ENCODE assay signal across 10 cellular contexts in the genomic region with DNA sequence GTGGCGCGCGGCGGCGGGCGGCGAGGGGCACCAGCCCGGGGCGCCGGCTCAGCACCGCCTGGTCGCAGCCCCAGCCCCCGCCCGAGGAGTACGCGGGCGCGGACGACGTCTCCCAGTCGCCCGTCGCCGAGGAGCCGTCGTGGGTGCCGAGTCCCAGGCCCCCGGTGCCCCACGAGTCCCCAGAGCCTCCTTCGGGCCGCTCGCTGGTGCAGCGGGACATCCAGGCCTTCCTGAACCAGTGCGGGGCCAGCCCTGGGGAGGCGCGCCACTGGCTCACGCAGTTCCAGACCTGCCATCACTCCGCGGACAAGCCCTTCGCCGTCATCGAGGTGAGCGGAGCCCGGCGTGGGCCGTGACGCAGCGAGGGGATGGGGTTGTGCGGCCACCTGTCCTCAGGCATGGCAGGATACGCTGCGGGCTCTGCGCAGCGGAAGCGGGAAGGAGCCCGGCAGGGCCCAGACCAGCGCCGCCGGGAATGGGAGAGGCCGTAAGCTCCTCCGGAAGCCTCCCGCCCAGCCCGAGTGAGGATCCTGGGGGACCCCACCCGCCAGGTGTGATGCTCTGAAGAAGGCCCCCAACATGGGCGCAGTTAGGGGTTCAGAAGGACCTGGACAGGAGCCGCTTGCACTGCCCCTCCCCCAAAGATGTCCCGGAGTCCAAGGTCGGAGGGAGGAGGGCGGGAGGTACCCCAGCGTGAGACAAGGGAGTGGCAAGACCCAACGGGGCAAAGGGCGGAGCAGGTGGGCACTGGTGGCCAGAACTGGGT. TPM values are rescaled to one million over a fixed set of nuclear protein-coding genes. Genes with fewer than 3 reads are reported as not detected.
DNase-seq lines count a peak whose midpoint lies in the region; ATAC-seq, FAIRE-seq and TF ChIP-seq lines count a peak whose summit lies in the region.
"Had no signal": no experiment of that assay in that cellular context is flagged by ENCODE, and none has a peak within 500 bp of the region (broad histone marks: within the 10 kb centered on the region; RNA-seq: fewer than 3 reads in every experiment).

No MANE protein-coding gene starts in this region.

- H3K36me3 Mint-ChIP-seq in activated naive CD4-positive, alpha-beta T cell treated with anti-CD3 and anti-CD28 coated beads, Interleukin-2, amount 50 U/mL, for 24 hours: no peaks in the 10 kb centered on the region
- H3K36me3 Mint-ChIP-seq in stimulated activated effector memory CD8-positive, alpha-beta T cell treated with anti-CD3 and anti-CD28 coated beads, Interleukin-12 subunit alpha, Interleukin-12 subunit beta, amount 100 ng/mL, for 72 hours: peaks cover 30% of the 10 kb centered on the region

- intact Hi-C loops in kidney (cut with DNase I): no loop called here

- no peak for FAIRE-seq in kidney (lab: Jason Lieb, UNC)

- H3K9ac ChIP-seq in kidney (ENCODE audit: low read length in 2 of 2): peak overlapping the region in 1 of 2 donors; percentile 19

- H3K9me3 Mint-ChIP-seq in activated naive CD4-positive, alpha-beta T cell treated with anti-CD3 and anti-CD28 coated beads, Interleukin-2, amount 50 U/mL, for 24 hours: no peaks in the 10 kb centered on the region
- no peaks in the 10 kb centered on the region for H3K9me3 Mint-ChIP-seq in stimulated activated effector memory CD8-positive, alpha-beta T cell treated with anti-CD3 and anti-CD28 coated beads, Interleukin-12 subunit alpha, Interleukin-12 subunit beta, amount 100 ng/mL, for 72 hours

- H3K27me3 Mint-ChIP-seq in activated naive CD4-positive, alpha-beta T cell treated with anti-CD3 and anti-CD28 coated beads, Interleukin-2, amount 50 U/mL, for 24 hours: peaks cover 2% of the 10 kb centered on the region

- H3K4me3 ChIP-seq in kidney (ENCODE audit: low read length in 2 of 2): peak overlapping the region; percentile 50 to 75

- ATAC-seq in stimulated activated effector memory CD8-positive, alpha-beta T cell treated with anti-CD3 and anti-CD28 coated beads, Interleukin-12 subunit alpha, Interleukin-12 subunit beta, amount 100 ng/mL, for 72 hours: no peak
- ATAC-seq in GM18519 (IDR thresholded peaks at IDR 0.05; ENCODE audit: low FRiP score, unreplicated experiment) (no peak), GM21447 (IDR thresholded peaks at IDR 0.05; ENCODE audit: unreplicated experiment) (no peak)

- H3K27ac Mint-ChIP-seq in activated naive CD4-positive, alpha-beta T cell treated with anti-CD3 and anti-CD28 coated beads, Interleukin-2, amount 50 U/mL, for 24 hours: no peak overlapping the region
- H3K27ac Mint-ChIP-seq in stimulated activated effector memory CD8-positive, alpha-beta T cell treated with anti-CD3 and anti-CD28 coated beads, Interleukin-12 subunit alpha, Interleukin-12 subunit beta, amount 100 ng/mL, for 72 hours: no peak overlapping the region

- H3K4me1 ChIP-seq in kidney (ENCODE audit: control insufficient read depth in 1 of 2, insufficient read depth in 1 of 2, low read depth in 1 of 2, low read length in 2 of 2): peaks cover 0 to 33% of the 10 kb centered on the region in 2 donors

- peak overlapping the region; percentile 52 for H3K4me3 Mint-ChIP-seq in activated naive CD4-positive, alpha-beta T cell treated with anti-CD3 and anti-CD28 coated beads, Interleukin-2, amount 50 U/mL, for 24 hours
- peak overlapping the region; percentile 85 for H3K4me3 Mint-ChIP-seq in stimulated activated effector memory CD8-positive, alpha-beta T cell treated with anti-CD3 and anti-CD28 coated beads, Interleukin-12 subunit alpha, Interleukin-12 subunit beta, amount 100 ng/mL, for 72 hours

- no peaks in the 10 kb centered on the region for H3K9me3 ChIP-seq in kidney (ENCODE audit: control insufficient read depth in 1 of 2, low read length in 2 of 2)

- H3K27ac ChIP-seq in kidney (ENCODE audit: low read depth in 2 of 2, low read length in 2 of 2): peak overlapping the region; percentile 14 to 57

- H3K36me3 ChIP-seq in kidney (ENCODE audit: control insufficient read depth in 1 of 2, insufficient read depth in 2 of 2, low read length in 2 of 2): peaks cover 6 to 7% of the 10 kb centered on the region in 2 donors

- TF ChIP-seq CTCF in kidney (IDR thresholded peaks at IDR 0.05; ENCODE audit: borderline replicate concordance, extremely low read depth, insufficient read depth): no peak

- peaks cover 25% of the 10 kb centered on the region for H3K4me1 Mint-ChIP-seq in activated naive CD4-positive, alpha-beta T cell treated with anti-CD3 and anti-CD28 coated beads, Interleukin-2, amount 50 U/mL, for 24 hours
- H3K4me1 Mint-ChIP-seq in stimulated activated effector memory CD8-positive, alpha-beta T cell treated with anti-CD3 and anti-CD28 coated beads, Interleukin-12 subunit alpha, Interleukin-12 subunit beta, amount 100 ng/mL, for 72 hours: peaks cover 27% of the 10 kb centered on the region

- DNase-seq in NCI-H146 (lab: John Stamatoyannopoulos, UW) (peak; percentile 41), NCI-H146 treated with DMSO at 0.1 percent for 48 hours (lab: John Stamatoyannopoulos, UW; ENCODE audit: unreplicated experiment) (no peak), kidney (peak; percentile 82), COLO829 (ENCODE audit: low spot score) (no peak)
- DNase-seq in stimulated activated effector memory CD8-positive, alpha-beta T cell treated with anti-CD3 and anti-CD28 coated beads, Interleukin-12 subunit alpha, Interleukin-12 subunit beta, amount 100 ng/mL, for 72 hours (ENCODE audit: low spot score in 2 of 2): peak; percentile 18 to 59

RNA-seq across cellular contexts. Expression of a gene that starts 0.5 kb away (rescaled TPM):
- total RNA-seq in kidney: 3.5 TPM
- polyA plus RNA-seq in kidney (ENCODE audit: insufficient read depth, low read depth, low replicate concordance): 8.7 TPM

RNA-seq across cellular contexts. Expression of a gene that starts 9.8 kb away (rescaled TPM):
- 31.2 TPM for total RNA-seq in kidney
- polyA plus RNA-seq in kidney (ENCODE audit: insufficient read depth, low read depth, low replicate concordance): 111 TPM

RNA-seq across cellular contexts. Expression of a gene that starts 51.2 kb away (rescaled TPM):
- total RNA-seq in kidney: not detected
- not detected for polyA plus RNA-seq in kidney (ENCODE audit: insufficient read depth, low read depth, low replicate concordance)
- total RNA-seq: temporal lobe had no signal
- polyA plus RNA-seq: BJ had no signal

Comparison
In these comparisons a context has a peak if more than half of its experiments do, and no peak if none do; other contexts are left out.
1. DNase-seq: peak in NCI-H146 (single experiment), kidney (single experiment) and stimulated activated effector memory CD8-positive, alpha-beta T cell treated with anti-CD3 and anti-CD28 coated beads, Interleukin-12 subunit alpha, Interleukin-12 subunit beta, amount 100 ng/mL, for 72 hours (2 of 2); none in NCI-H146 treated with DMSO at 0.1 percent for 48 hours (single experiment) and COLO829 (single experiment).